8 cellular contexts compared by ENCODE assay signal in genomic region chr17:42019509-42020404, GRCh38. TPM values are rescaled to one million over a fixed set of nuclear protein-coding genes. Genes with fewer than 3 reads are reported as not detected.
A peak's percentile ranks its signal among the peaks of the same experiment; 100 is the strongest.
DNase-seq lines count a peak whose midpoint lies in the region; ATAC-seq and TF ChIP-seq lines count a peak whose summit lies in the region.

TSS of gene NKIRAS2 (plus strand) at chr17:42020090. CDS start at chr17:42021578, 1,488 bp downstream.

- H3K9me3 ChIP-seq in left ventricle myocardium inferior (replicated peaks) = no peaks in the 10 kb centered on the region
- no peaks in the 10 kb centered on the region for H3K9me3 ChIP-seq in psoas muscle

- peaks cover 14% of the 10 kb centered on the region for H3K36me3 ChIP-seq in GM06990 (ENCODE audit: control insufficient read depth, insufficient read depth, low read length)
- peaks cover 31% of the 10 kb centered on the region for H3K36me3 ChIP-seq in left ventricle myocardium inferior
- peaks cover 10 to 30% of the 10 kb centered on the region in 2 donors for H3K36me3 ChIP-seq in psoas muscle (ENCODE audit: insufficient read depth in 1 of 2, low read depth in 1 of 2)
- peaks cover 3% of the 10 kb centered on the region for H3K36me3 ChIP-seq in urinary bladder (ENCODE audit: insufficient read depth)

- peak; percentile 97 for TF ChIP-seq CTCF in GM06990 (IDR thresholded peaks at IDR 0.05; ENCODE audit: insufficient read depth, low read length, poor library complexity, severe bottlenecking)
- peak; percentile 98 for TF ChIP-seq CTCF in left ventricle myocardium inferior (IDR thresholded peaks at IDR 0.05; ENCODE audit: borderline replicate concordance)
- peak; percentile 93 for TF ChIP-seq CTCF in psoas muscle (IDR thresholded peaks at IDR 0.05)

- H3K4me3 ChIP-seq in GM06990 (replicated peaks; ENCODE audit: low read depth, low read length) (peak within 1 kb of the TSS; percentile 92), left ventricle myocardium inferior (peak within 1 kb of the TSS; percentile 87), psoas muscle (peak within 1 kb of the TSS; percentile 94), urinary bladder (ENCODE audit: low read depth, low read length) (peak within 1 kb of the TSS; percentile 96)

- ATAC-seq in HG02763 (IDR thresholded peaks at IDR 0.05; ENCODE audit: unreplicated experiment) = peak; percentile 46
- ATAC-seq in psoas muscle = peak; percentile 77 to 83 (median 81)

- DNase-seq in GM06990 (ENCODE audit: extremely low read depth, insufficient read length) = peak; percentile 93
- DNase-seq in NCI-H146 treated with DMSO at 0.1 percent for 48 hours (lab: John Stamatoyannopoulos, UW; ENCODE audit: unreplicated experiment) = peak; percentile 70
- DNase-seq in amniotic epithelial cell (ENCODE audit: low read depth) = peak; percentile 83
- DNase-seq in left ventricle myocardium inferior = peak; percentile 95
- peak; percentile 94 to 97 for DNase-seq in psoas muscle

- H3K27ac ChIP-seq in left ventricle myocardium inferior (replicated peaks) (peak within 1 kb of the TSS; percentile 88), psoas muscle (peak within 1 kb of the TSS; percentile 94), urinary bladder (ENCODE audit: low read depth) (peak within 1 kb of the TSS; percentile 82)

- WGBS in psoas muscle, 3 donors = 6 to 9% (median 7%) methylated on average over 41 to 49 of the region's 49 CpGs
- 6% methylated on average over 49 of the region's 49 CpGs for WGBS in urinary bladder

- H3K4me1 ChIP-seq in left ventricle myocardium inferior (peaks cover 74% of the 10 kb centered on the region), psoas muscle (peaks cover 37% of the 10 kb centered on the region), urinary bladder (ENCODE audit: insufficient read depth) (no peaks in the 10 kb centered on the region)

- intact Hi-C loops in T-helper 1 cell treated with Interleukin-12 subunit alpha and Interleukin-12 subunit beta and Interleukin-4 antibody, amounts not matched to agents 30 ng/mL and 1 ng/mL, for 36 hours (cut with micrococcal nuclease) = loop anchor here (1.0 to 5.0 kb wide), 3 partner anchors 93 to 268 kb away; partner anchors contain the start of genes DHX58 and STAT5A
- intact Hi-C loops in left ventricle myocardium inferior (cut with micrococcal nuclease) = loop anchor here (5.0 kb wide), 1 partner anchor 98 kb away; no protein-coding TSS in a partner anchor
- intact Hi-C loops in psoas muscle (cut with DNase I) = loop anchor here in 1 of 2 donors (5.0 kb wide), 1 partner anchor 52 kb away; the partner anchor contains the start of gene CNP

- H3K27me3 ChIP-seq in GM06990 (replicated peaks; ENCODE audit: control insufficient read depth, insufficient read depth, low read length) (no peaks in the 10 kb centered on the region), left ventricle myocardium inferior (ENCODE audit: low read depth) (no peaks in the 10 kb centered on the region), psoas muscle (ENCODE audit: insufficient read depth in 3 of 3, low read length in 2 of 3) (no peaks in the 10 kb centered on the region)

RNA-seq across cellular contexts. Expression of gene NKIRAS2, which starts in this region (rescaled TPM):
- 29.1 and 29.4 TPM in 2 replicates for total RNA-seq in T-helper 1 cell treated with Interleukin-12 subunit alpha and Interleukin-12 subunit beta and Interleukin-4 antibody, amounts not matched to agents 30 ng/mL and 1 ng/mL, for 36 hours
- 50.9 TPM for total RNA-seq in left ventricle myocardium inferior
- total RNA-seq in psoas muscle = 10 to 100 TPM; 35.0 to 46.8 (median 39.4) TPM
- 10 to 100 TPM; 41.5 to 81.1 (median 43.1) TPM for polyA plus RNA-seq in psoas muscle
- 14.4 TPM for total RNA-seq in urinary bladder
- 52.0 TPM for polyA plus RNA-seq in urinary bladder

Comparison
In these comparisons a context has a peak if more than half of its experiments do, and no peak if none do; other contexts are left out.
1. Peak in every context shown above with its lines: DNase-seq, ATAC-seq, H3K4me3 ChIP-seq and H3K27ac ChIP-seq.